Comparison of ENCODE assay signal across 25 cellular contexts in the genomic region with DNA sequence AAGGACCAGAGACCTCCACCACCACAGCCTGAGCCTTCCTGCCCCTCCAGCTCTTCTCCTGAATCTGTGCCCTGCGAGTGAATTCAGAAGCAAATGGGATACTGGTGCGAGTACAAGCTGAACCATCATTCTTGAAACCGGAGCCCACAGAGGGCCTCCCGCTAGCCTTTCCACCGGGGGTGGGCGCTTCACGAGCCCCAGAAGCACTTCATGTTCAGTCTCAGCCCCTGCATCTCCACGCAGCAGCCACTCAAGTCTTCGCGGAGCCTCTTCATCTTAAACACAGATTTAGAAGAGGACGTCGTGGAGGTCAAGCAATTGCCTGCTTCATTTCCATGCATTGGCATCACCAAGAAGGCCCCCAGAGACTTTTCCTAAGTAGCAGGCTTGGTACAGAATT. TPM values are rescaled to one million over a fixed set of nuclear protein-coding genes. Genes with fewer than 3 reads are reported as not detected.
"Had no signal": no experiment of that assay in that cellular context is flagged by ENCODE, and none has a peak within 500 bp of the region (broad histone marks: within the 10 kb centered on the region; RNA-seq: fewer than 3 reads in every experiment).

No MANE protein-coding gene starts in this region.

- DNase-seq: activated CD4-positive, alpha-beta T cell treated with anti-CD3 and anti-CD28 coated beads for 1 hour; activated CD4-positive, alpha-beta T cell treated with anti-CD3 and anti-CD28 coated beads, Interleukin-2, amount 50 U/mL, for 1 hour; activated CD8-positive, alpha-beta T cell treated with anti-CD3 and anti-CD28 coated beads, Interleukin-2, amount 10 ng/mL, durations not matched to agents 7 days and 5 days; activated naive CD4-positive, alpha-beta T cell treated with Interleukin-2 at 50 U/mL for 16 hours; effector memory CD4-positive, alpha-beta T cell; foreskin melanocyte; immature natural killer cell; left ventricle myocardium inferior; midbrain; natural killer cell; stimulated activated CD4-positive, alpha-beta T cell treated with anti-CD3 and anti-CD28 coated beads, Interleukin-15, amount 100 ng/mL, for 24 hours; T-cell; upper lobe of left lung; WERI-Rb-1 had no signal

- H3K4me3 ChIP-seq: body of pancreas, cardiac muscle cell, hepatocyte, left ventricle myocardium inferior, prostate gland, right atrium auricular region, skin epidermis, thoracic aorta, upper lobe of left lung had no signal

- H3K27me3 ChIP-seq: body of pancreas, right atrium auricular region, upper lobe of left lung had no signal

- H3K36me3 ChIP-seq: cardiac muscle cell, left ventricle myocardium inferior, prostate gland, right atrium auricular region, thoracic aorta, upper lobe of left lung, WERI-Rb-1 had no signal

- H2AFZ ChIP-seq: hepatocyte had no signal

- H3K4me2 ChIP-seq: hepatocyte had no signal

- ATAC-seq: activated CD8-positive, alpha-beta T cell treated with anti-CD3 and anti-CD28 coated beads, Interleukin-2, amount 10 ng/mL, durations not matched to agents 7 days and 5 days; activated T-helper 17 cell treated with anti-CD3 and anti-CD28 coated beads, Interleukin-2, amount 50 U/mL, for 72 hours; body of pancreas; esophagus mucosa; natural killer cell; SK-N-SH treated with all-trans-retinoic acid at 6 μM for 48 hours; T-cell had no signal

- H3K79me2 ChIP-seq: hepatocyte had no signal

- H3K9me3 ChIP-seq: prostate gland, right atrium auricular region had no signal

- FAIRE-seq: endothelial cell of umbilical vein had no signal

- H3K4me1 ChIP-seq: body of pancreas, left ventricle myocardium inferior, prostate gland, right atrium auricular region, upper lobe of left lung had no signal

- H3K27ac ChIP-seq: body of pancreas, cardiac muscle cell, hepatocyte, left ventricle myocardium inferior, prostate gland, right atrium auricular region, skin epidermis, thoracic aorta, upper lobe of left lung, WERI-Rb-1 had no signal

RNA-seq across cellular contexts. Expression of a gene that starts 26.0 kb away (rescaled TPM):
- total RNA-seq: activated CD8-positive, alpha-beta T cell treated with anti-CD3 and anti-CD28 coated beads, Interleukin-2, amount 10 ng/mL, durations not matched to agents 7 days and 5 days had no signal
- polyA plus RNA-seq: immature natural killer cell had no signal
